In the genomic region with DNA sequence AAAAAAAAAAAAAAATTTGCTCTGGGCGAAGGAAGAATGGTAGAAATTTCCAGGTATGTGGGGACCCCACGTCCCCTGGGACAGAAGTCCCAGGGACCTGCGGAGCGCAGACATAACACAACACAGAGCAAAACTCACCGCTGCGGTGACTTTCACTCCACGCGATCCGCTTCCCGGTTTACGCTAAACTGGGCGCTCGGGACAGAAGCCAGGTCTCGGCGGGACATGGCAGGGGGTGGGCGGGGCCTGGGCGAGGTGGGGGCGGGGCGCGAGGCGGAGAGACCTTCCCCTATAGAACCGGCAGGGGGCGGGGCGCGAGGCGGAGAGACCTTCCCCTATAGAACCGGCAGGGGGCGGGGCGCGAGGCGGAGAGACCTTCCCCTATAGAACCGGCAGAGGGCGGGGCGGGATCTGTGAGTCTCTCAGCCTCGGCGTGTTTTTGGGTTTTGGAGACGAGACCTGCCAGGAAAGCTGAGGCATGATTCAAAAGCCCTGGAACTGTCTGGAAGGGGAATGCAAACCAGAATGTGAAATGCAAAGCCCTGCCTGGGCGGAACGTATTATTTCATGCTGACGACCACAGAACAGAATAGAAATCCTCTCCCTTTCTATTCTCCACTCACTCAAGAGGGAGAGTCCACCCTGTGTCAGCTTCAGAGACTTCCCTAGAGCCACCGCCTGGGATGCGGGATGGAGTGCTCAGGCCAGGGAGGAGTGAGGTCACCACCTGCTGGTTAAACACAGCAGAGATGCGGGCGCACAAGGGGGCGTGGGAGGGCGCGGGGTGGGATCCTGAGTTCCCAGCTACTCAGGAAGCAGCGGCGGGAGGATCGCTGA, we compare ENCODE assay signal across 8 cellular contexts. TPM values are rescaled to one million over a fixed set of nuclear protein-coding genes. Genes with fewer than 3 reads are reported as not detected.
A peak's percentile ranks its signal among the peaks of the same experiment; 100 is the strongest.
DNase-seq lines count a peak whose midpoint lies in the region; ATAC-seq and TF ChIP-seq lines count a peak whose summit lies in the region.

No MANE protein-coding gene starts in this region.

- DNase-seq in AG09319 (ENCODE audit: extremely low read depth, low read depth) (peak; percentile 42), HT-29 (ENCODE audit: low spot score) (peak; percentile 93), anterior cingulate cortex (lab: John Stamatoyannopoulos, UW) (peak in 49 of 58 donors; percentile 10 to 84 (median 43)), right cardiac atrium (peak; percentile 77 to 92 (median 90)), psoas muscle (peak; percentile 70 to 79), upper lobe of left lung (peak; percentile 73 to 94), GM19240 (ENCODE audit: insufficient read length, low spot score) (no peak)
- peak; percentile 76 for DNase-seq in T-helper 2 cell treated with Interferon-gamma antibody and Interleukin-4, amounts not matched to agents 5 μg/mL and 100 μg/mL, for 36 hours (ENCODE audit: low spot score)

- no peaks in the 10 kb centered on the region for H3K27me3 ChIP-seq in right cardiac atrium (ENCODE audit: control insufficient read depth, insufficient read depth)
- peaks cover 0 to 1% (median 0%) of the 10 kb centered on the region in 3 donors for H3K27me3 ChIP-seq in psoas muscle (ENCODE audit: insufficient read depth in 3 of 3, low read length in 2 of 3)
- no peaks in the 10 kb centered on the region for H3K27me3 ChIP-seq in upper lobe of left lung

- H3K27ac ChIP-seq in right cardiac atrium (ENCODE audit: low read length) (peak overlapping the region; percentile 9), psoas muscle (peak overlapping the region; percentile 23), upper lobe of left lung (peak overlapping the region; percentile 23 to 71 (median 58))

- H3K9me3 Mint-ChIP-seq in T-helper 2 cell treated with Interferon-gamma antibody and Interleukin-4, amounts not matched to agents 5 μg/mL and 100 μg/mL, for 36 hours: peaks cover 31% of the 10 kb centered on the region

- H3K27ac Mint-ChIP-seq in T-helper 2 cell treated with Interferon-gamma antibody and Interleukin-4, amounts not matched to agents 5 μg/mL and 100 μg/mL, for 36 hours: no peak overlapping the region

- H3K4me3 Mint-ChIP-seq in T-helper 2 cell treated with Interferon-gamma antibody and Interleukin-4, amounts not matched to agents 5 μg/mL and 100 μg/mL, for 36 hours: peak overlapping the region; percentile 82

- ATAC-seq in right cardiac atrium (peak; percentile 95), psoas muscle (peak; percentile 59 to 80 (median 76)), upper lobe of left lung (ENCODE audit: low FRiP score in 2 of 2) (peak; percentile 92 to 95)

- peaks cover 5% of the 10 kb centered on the region for H3K4me1 Mint-ChIP-seq in T-helper 2 cell treated with Interferon-gamma antibody and Interleukin-4, amounts not matched to agents 5 μg/mL and 100 μg/mL, for 36 hours (ENCODE audit: low read depth)

- H3K4me3 ChIP-seq in right cardiac atrium (ENCODE audit: low read length) (peak overlapping the region; percentile 59), psoas muscle (peak overlapping the region; percentile 66), upper lobe of left lung (peak overlapping the region; percentile 40 to 61 (median 46))

- no peaks in the 10 kb centered on the region for H3K27me3 Mint-ChIP-seq in T-helper 2 cell treated with Interferon-gamma antibody and Interleukin-4, amounts not matched to agents 5 μg/mL and 100 μg/mL, for 36 hours (ENCODE audit: low read depth)

- intact Hi-C loops in right cardiac atrium (cut with DNase I): no loop called here
- intact Hi-C loops in psoas muscle (cut with DNase I): loop anchor here in 1 of 2 donors (10.0 kb wide), 1 partner anchor 471 kb away; a partner anchor contains a TSS

- TF ChIP-seq CTCF in AG09319 (IDR thresholded peaks at IDR 0.05; ENCODE audit: low read depth, low read length) (peak; percentile 29), psoas muscle (IDR thresholded peaks at IDR 0.05) (peak; percentile 48), upper lobe of left lung (IDR thresholded peaks at IDR 0.05) (peak in 5 of 6 experiments; percentile 41 to 90 (median 65))

- H3K4me1 ChIP-seq in right cardiac atrium (ENCODE audit: control insufficient read depth, insufficient read depth, low read length) (no peaks in the 10 kb centered on the region), psoas muscle (no peaks in the 10 kb centered on the region), upper lobe of left lung (peaks cover 13 to 22% (median 17%) of the 10 kb centered on the region in 4 donors)

- TF ChIP-seq EP300 in upper lobe of left lung (IDR thresholded peaks at IDR 0.05): no peak

- H3K9me3 ChIP-seq in right cardiac atrium (ENCODE audit: control insufficient read depth, low read length) (no peaks in the 10 kb centered on the region), psoas muscle (no peaks in the 10 kb centered on the region), upper lobe of left lung (peaks cover 0 to 14% (median 0%) of the 10 kb centered on the region in 4 donors)

- peaks cover 1% of the 10 kb centered on the region for H3K36me3 Mint-ChIP-seq in T-helper 2 cell treated with Interferon-gamma antibody and Interleukin-4, amounts not matched to agents 5 μg/mL and 100 μg/mL, for 36 hours (ENCODE audit: low read depth)

- WGBS in right cardiac atrium: 1% methylated on average over 50 of the region's 50 CpGs
- WGBS in psoas muscle, 3 donors: 0 to 1% (median 0%) methylated on average over 47 to 50 of the region's 50 CpGs
- 3 to 4% methylated on average over 31 to 41 of the region's 50 CpGs for WGBS in upper lobe of left lung, 2 donors

- H3K36me3 ChIP-seq in psoas muscle (ENCODE audit: insufficient read depth in 1 of 2, low read depth in 1 of 2) (no peaks in the 10 kb centered on the region), upper lobe of left lung (peaks cover 0 to 9% (median 0%) of the 10 kb centered on the region in 4 donors)

- TF ChIP-seq POLR2A in upper lobe of left lung (IDR thresholded peaks at IDR 0.05): peak in 1 of 4 donors; percentile 18

RNA-seq across cellular contexts. Expression of a gene that starts 20.2 kb away (rescaled TPM):
- not detected in 2 replicates for total RNA-seq in HT-29 (2014; rRNA removed; shearing (Covaris generic))
- total RNA-seq in right cardiac atrium (not detected), psoas muscle (not detected), upper lobe of left lung (not detected)
- polyA plus RNA-seq in right cardiac atrium (not detected), psoas muscle (under 1 TPM; 0.01 to 0.08 (median 0.03) TPM)

RNA-seq across cellular contexts. Expression of a gene that starts 30.9 kb away (rescaled TPM):
- 8.9 and 12.3 TPM in 2 replicates for total RNA-seq in HT-29 (2014; rRNA removed; shearing (Covaris generic))
- 1 to 10 TPM; 4.1 to 8.3 (median 5.8) TPM for total RNA-seq in right cardiac atrium
- polyA plus RNA-seq in right cardiac atrium: 3.0 TPM
- 1 to 10 TPM; 2.4 to 2.7 (median 2.6) TPM for total RNA-seq in psoas muscle
- polyA plus RNA-seq in psoas muscle: 1 to 10 TPM; 1.8 to 9.1 (median 3.5) TPM
- total RNA-seq in upper lobe of left lung: 10 to 100 TPM in 2 of 6 donors, 1 to 10 TPM in 4; 6.7 to 14.6 (median 8.8) TPM

RNA-seq across cellular contexts. Expression of a gene that starts 51.0 kb away (rescaled TPM):
- not detected in 2 replicates for total RNA-seq in HT-29 (2014; rRNA removed; shearing (Covaris generic))
- not detected for total RNA-seq in right cardiac atrium
- polyA plus RNA-seq in right cardiac atrium: not detected
- not detected for total RNA-seq in psoas muscle
- polyA plus RNA-seq in psoas muscle: not detected
- total RNA-seq in upper lobe of left lung: not detected
